ENCODE assay signal across 11 cellular contexts in the genomic region with DNA sequence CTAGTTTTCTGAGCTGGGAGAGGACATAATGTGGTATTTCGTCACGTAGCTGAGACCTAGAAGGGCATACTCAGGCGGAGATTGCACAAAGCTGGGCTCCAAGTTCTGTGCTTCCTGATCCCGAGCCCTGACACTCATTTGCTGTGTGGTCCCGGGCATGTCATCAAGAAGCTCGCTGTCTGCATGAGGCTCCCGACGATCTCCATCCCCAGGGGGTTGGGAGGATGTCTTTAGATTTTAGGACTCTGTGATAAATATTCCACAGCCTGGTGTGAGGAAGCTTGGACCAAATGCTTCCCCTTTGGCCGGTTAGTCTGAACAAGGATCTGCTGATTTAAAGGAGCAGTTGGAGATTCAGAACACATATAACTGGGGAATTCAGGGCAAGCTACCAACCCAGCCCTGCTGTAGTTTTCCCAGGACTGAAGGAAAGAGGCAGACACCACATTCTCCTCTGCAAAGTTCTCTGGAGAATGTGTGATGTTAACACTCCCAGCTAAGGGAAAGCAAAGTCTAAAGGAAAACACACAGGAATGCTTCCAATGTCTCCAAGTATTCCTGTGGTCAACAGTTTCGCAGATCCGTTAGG. TPM values are rescaled to one million over a fixed set of nuclear protein-coding genes. Genes with fewer than 3 reads are reported as not detected.
DNase-seq lines count a peak whose midpoint lies in the region; TF ChIP-seq lines count a peak whose summit lies in the region.
"Had no signal": no experiment of that assay in that cellular context is flagged by ENCODE, and none has a peak within 500 bp of the region (broad histone marks: within the 10 kb centered on the region; RNA-seq: fewer than 3 reads in every experiment).

No MANE protein-coding gene starts in this region.

- no peak for TF ChIP-seq CTCF in fibroblast of pulmonary artery (IDR thresholded peaks at IDR 0.05; ENCODE audit: low read length, missing control alignments)
- TF ChIP-seq CTCF in uterus (IDR thresholded peaks at IDR 0.05): no peak

- WGBS in neuronal stem cell (ENCODE audit: extremely low coverage in 2 of 2, insufficient read length in 2 of 2, insufficient replicate concordance in 1 of 2), 2 donors: no CpG with 5 or more reads among the region's 11 CpGs

- H3K14ac ChIP-seq in neuronal stem cell (ENCODE audit: low read length): no peak overlapping the region

- H3K27me3 ChIP-seq in neuronal stem cell (ENCODE audit: control insufficient read depth in 3 of 3, insufficient read depth in 3 of 3, low read depth in 1 of 3, low read length in 3 of 3) (no peaks in the 10 kb centered on the region), uterus (no peaks in the 10 kb centered on the region)

- H3K4me2 ChIP-seq in neuronal stem cell (ENCODE audit: insufficient read depth, low read length, poor library complexity, severe bottlenecking): no peak overlapping the region

- no peaks in the 10 kb centered on the region for H3K79me1 ChIP-seq in neuronal stem cell (ENCODE audit: low read depth, low read length)

- H3K23ac ChIP-seq in neuronal stem cell (ENCODE audit: low read depth, low read length, poor library complexity): no peak overlapping the region

- no peak overlapping the region for H2BK15ac ChIP-seq in neuronal stem cell (ENCODE audit: low read length)

- DNase-seq in DMS53 (lab: John Stamatoyannopoulos, UW) (peak; percentile 21), DMS53 treated with DMSO at 0.1 percent for 48 hours (lab: John Stamatoyannopoulos, UW; ENCODE audit: unreplicated experiment) (no peak), fibroblast of pulmonary artery (ENCODE audit: low read depth) (peak; percentile 70), neuronal stem cell (ENCODE audit: low spot score) (no peak), uterus (peak; percentile 78 to 79), GOT3 (lab: John Stamatoyannopoulos, UW) (no peak), MV-4-11 (lab: John Stamatoyannopoulos, UW) (no peak)
- no peak for DNase-seq in central memory CD4-positive, alpha-beta T cell
- DNase-seq: activated naive CD4-positive, alpha-beta T cell treated with Interleukin-2 at 50 U/mL for 16 hours had no signal

- peak in 1 of 2 donors; percentile 26 for TF ChIP-seq POLR2A in uterus (IDR thresholded peaks at IDR 0.05)

- H3K18ac ChIP-seq in neuronal stem cell (ENCODE audit: low read length): peak overlapping the region; percentile 28

- H3K9me3 ChIP-seq in neuronal stem cell (replicated peaks in 1 of 2; ENCODE audit: control insufficient read depth in 2 of 2, insufficient read depth in 1 of 2, low read depth in 1 of 2, low read length in 2 of 2): peaks cover 0 to 2% of the 10 kb centered on the region in 2 donors
- H3K9me3 ChIP-seq in uterus: no peaks in the 10 kb centered on the region

- H4K8ac ChIP-seq in neuronal stem cell (ENCODE audit: low read depth, low read length): no peak overlapping the region

- H3K36me3 ChIP-seq in neuronal stem cell (replicated peaks in 1 of 2; ENCODE audit: control insufficient read depth in 2 of 2, insufficient read depth in 2 of 2, low read length in 2 of 2) (no peaks in the 10 kb centered on the region), uterus (no peaks in the 10 kb centered on the region)

- no peak overlapping the region for H3K4ac ChIP-seq in neuronal stem cell (ENCODE audit: low read length)

- no peak overlapping the region for H2AFZ ChIP-seq in neuronal stem cell (ENCODE audit: low read length)

- no peak overlapping the region for H2BK12ac ChIP-seq in neuronal stem cell (ENCODE audit: low read length)

- no peak overlapping the region for H4K91ac ChIP-seq in neuronal stem cell (ENCODE audit: low read depth, low read length, poor library complexity)

- H2AK5ac ChIP-seq in neuronal stem cell (ENCODE audit: low read depth, low read length): no peak overlapping the region

- H3K4me1 ChIP-seq in neuronal stem cell (ENCODE audit: control insufficient read depth in 2 of 2, insufficient read depth in 1 of 2, low read depth in 1 of 2, low read length in 2 of 2): peaks cover 11% of the 10 kb centered on the region in 2 donors
- H3K4me1 ChIP-seq in uterus: peaks cover 0 to 7% of the 10 kb centered on the region in 2 donors

- no peak overlapping the region for H2BK5ac ChIP-seq in neuronal stem cell (ENCODE audit: low read length)

- no peak overlapping the region for H2BK120ac ChIP-seq in neuronal stem cell (ENCODE audit: low read depth, low read length)

- H3K4me3 ChIP-seq in fibroblast of pulmonary artery (replicated peaks; ENCODE audit: low read depth, low read length) (peak overlapping the region; percentile 56), neuronal stem cell (ENCODE audit: low read length in 2 of 2) (no peak overlapping the region), uterus (peak overlapping the region; percentile 41 to 59)

- H3K9ac ChIP-seq in neuronal stem cell (ENCODE audit: low read depth, low read length, poor library complexity): no peak overlapping the region

- intact Hi-C loops in uterus (cut with DNase I; ENCODE audit: low total_unique reads): no loop called here

- H3K27ac ChIP-seq in neuronal stem cell (replicated peaks; ENCODE audit: low read length) (no peak overlapping the region), uterus (peak overlapping the region; percentile 83 to 97)
- H3K27ac ChIP-seq: 22Rv1 had no signal

RNA-seq across cellular contexts. Expression of a gene that starts 2.3 kb away (rescaled TPM):
- polyA plus RNA-seq in neuronal stem cell (2013, experiment 1 of 2): not detected
- polyA plus RNA-seq in neuronal stem cell (2013, experiment 2 of 2): not detected
- total RNA-seq in uterus: 10 to 100 TPM in 3 of 4 donors, 1 to 10 TPM in 1; 9.8 to 52.8 (median 25.4) TPM
- total RNA-seq: T-helper 1 cell treated with Interleukin-12 subunit alpha and Interleukin-12 subunit beta and Interleukin-4 antibody, amounts not matched to agents 30 ng/mL and 1 ng/mL, for 36 hours had no signal

Comparison
In these comparisons a context has a peak if more than half of its experiments do, and no peak if none do; other contexts are left out.
1. DNase-seq: peak in DMS53 (single experiment), fibroblast of pulmonary artery (single experiment) and uterus (2 of 2); none in DMS53 treated with DMSO at 0.1 percent for 48 hours (single experiment), neuronal stem cell (single experiment), central memory CD4-positive, alpha-beta T cell (single experiment), GOT3 (single experiment) and MV-4-11 (single experiment).
2. H3K4me3 ChIP-seq: peak in fibroblast of pulmonary artery (single experiment) and uterus (2 of 2); none in neuronal stem cell (0 of 2).